ENCODE assay signal across 1 cellular context in the genomic region with DNA sequence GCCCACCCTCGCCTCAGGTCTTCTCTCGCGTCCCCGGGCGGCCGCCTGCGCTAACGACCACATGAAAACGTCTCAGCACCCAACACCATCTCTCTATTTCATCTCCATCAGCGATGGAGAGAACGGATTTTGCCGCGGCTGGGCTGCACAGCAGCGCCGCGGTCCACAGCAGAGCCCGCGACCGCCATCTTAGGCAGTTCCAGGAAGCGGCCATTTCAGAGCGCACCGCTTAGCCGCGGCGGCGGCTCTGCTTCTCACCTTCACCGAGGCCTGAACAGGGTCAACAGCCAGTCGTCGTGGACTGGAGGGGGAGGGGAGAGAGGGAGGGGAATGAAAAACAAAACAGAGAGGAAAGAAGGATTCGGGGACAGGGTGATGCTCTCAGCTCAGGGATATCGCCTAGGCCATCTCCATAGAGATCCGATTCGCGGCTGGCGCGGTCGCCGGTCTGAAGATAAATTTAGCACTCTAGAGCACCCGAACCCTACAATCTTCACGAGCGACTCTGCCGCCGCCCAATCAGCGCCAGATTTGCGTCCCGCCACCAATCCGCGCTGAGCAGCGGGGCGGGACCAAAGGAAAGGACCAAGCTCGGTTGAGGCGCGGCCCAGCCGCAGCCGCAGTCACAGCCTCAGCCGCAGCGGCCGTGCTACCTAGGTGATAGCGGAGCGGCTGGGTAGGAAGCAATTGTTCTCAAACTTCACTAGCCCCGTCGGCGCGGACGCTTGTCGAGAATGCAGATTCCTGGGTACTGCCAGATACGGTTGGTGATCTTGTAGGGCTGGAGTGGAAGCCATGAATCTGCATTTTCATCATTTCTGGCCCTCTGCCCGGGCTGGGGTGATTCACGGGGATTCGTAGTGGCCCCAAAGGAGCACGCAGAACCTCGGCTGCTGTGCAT.
A peak's percentile ranks its signal among the peaks of the same experiment; 100 is the strongest.
TF ChIP-seq lines count a peak whose summit lies in the region.

A gene (minus strand): TSS at position 450 of the 901 bp plus-strand sequence. CDS start 3,108 bp downstream, outside the sequence.

TF ChIP-seq in K562, 482 proteins besides CTCF, POLR2A, EP300 and RAD21 (continued from another document and continues in another):
- TF ChIP-seq, protein P1, sequence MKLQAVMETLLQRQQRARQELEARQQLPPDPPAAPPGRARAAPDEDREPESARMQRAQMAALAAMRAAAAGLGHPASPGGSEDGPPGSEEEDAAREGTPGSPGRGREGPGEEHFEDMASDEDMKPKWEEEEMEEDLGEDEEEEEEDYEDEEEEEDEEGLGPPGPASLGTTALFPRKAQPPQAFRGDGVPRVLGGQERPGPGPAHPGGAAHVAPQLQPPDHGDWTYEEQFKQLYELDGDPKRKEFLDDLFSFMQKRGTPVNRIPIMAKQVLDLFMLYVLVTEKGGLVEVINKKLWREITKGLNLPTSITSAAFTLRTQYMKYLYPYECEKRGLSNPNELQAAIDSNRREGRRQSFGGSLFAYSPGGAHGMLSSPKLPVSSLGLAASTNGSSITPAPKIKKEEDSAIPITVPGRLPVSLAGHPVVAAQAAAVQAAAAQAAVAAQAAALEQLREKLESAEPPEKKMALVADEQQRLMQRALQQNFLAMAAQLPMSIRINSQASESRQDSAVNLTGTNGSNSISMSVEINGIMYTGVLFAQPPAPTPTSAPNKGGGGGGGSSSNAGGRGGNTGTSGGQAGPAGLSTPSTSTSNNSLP (IDR thresholded peaks at IDR 0.05; ENCODE audit: borderline replicate concordance, low read depth, low read length), result 0 out of 2 replicates have a peak, but pooled peaks have one; percentile 3
- TF ChIP-seq RNF2 (IDR thresholded peaks at IDR 0.05), result 0 out of 2 replicates have a peak, but pooled peaks have one; percentile 33
- TF ChIP-seq, protein P2, sequence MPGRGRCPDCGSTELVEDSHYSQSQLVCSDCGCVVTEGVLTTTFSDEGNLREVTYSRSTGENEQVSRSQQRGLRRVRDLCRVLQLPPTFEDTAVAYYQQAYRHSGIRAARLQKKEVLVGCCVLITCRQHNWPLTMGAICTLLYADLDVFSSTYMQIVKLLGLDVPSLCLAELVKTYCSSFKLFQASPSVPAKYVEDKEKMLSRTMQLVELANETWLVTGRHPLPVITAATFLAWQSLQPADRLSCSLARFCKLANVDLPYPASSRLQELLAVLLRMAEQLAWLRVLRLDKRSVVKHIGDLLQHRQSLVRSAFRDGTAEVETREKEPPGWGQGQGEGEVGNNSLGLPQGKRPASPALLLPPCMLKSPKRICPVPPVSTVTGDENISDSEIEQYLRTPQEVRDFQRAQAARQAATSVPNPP (IDR thresholded peaks at IDR 0.05; ENCODE audit: borderline replicate concordance, insufficient read depth, insufficient read length), result no peak
- TF ChIP-seq CREM (IDR thresholded peaks at IDR 0.05; ENCODE audit: low read depth), result peak; percentile 33; the same call in 1 of the 2 replicates
- peak; percentile 85 for TF ChIP-seq ASH1L (IDR thresholded peaks at IDR 0.05; ENCODE audit: borderline replicate concordance, low read depth, partially characterized antibody)
- TF ChIP-seq HNRNPH1 (optimal IDR thresholded peaks at IDR 0.05; ENCODE audit: low read depth, low read length), result no peak
- TF ChIP-seq, protein P3, sequence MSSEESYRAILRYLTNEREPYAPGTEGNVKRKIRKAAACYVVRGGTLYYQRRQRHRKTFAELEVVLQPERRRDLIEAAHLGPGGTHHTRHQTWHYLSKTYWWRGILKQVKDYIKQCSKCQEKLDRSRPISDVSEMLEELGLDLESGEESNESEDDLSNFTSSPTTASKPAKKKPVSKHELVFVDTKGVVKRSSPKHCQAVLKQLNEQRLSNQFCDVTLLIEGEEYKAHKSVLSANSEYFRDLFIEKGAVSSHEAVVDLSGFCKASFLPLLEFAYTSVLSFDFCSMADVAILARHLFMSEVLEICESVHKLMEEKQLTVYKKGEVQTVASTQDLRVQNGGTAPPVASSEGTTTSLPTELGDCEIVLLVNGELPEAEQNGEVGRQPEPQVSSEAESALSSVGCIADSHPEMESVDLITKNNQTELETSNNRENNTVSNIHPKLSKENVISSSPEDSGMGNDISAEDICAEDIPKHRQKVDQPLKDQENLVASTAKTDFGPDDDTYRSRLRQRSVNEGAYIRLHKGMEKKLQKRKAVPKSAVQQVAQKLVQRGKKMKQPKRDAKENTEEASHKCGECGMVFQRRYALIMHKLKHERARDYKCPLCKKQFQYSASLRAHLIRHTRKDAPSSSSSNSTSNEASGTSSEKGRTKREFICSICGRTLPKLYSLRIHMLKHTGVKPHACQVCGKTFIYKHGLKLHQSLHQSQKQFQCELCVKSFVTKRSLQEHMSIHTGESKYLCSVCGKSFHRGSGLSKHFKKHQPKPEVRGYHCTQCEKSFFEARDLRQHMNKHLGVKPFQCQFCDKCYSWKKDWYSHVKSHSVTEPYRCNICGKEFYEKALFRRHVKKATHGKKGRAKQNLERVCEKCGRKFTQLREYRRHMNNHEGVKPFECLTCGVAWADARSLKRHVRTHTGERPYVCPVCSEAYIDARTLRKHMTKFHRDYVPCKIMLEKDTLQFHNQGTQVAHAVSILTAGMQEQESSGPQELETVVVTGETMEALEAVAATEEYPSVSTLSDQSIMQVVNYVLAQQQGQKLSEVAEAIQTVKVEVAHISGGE (CRISPR knock-in tag; IDR thresholded peaks at IDR 0.05), result peak in 1 of 3 experiments; percentile 38; a peak in 2 of 6 replicates
- TF ChIP-seq, protein P4, sequence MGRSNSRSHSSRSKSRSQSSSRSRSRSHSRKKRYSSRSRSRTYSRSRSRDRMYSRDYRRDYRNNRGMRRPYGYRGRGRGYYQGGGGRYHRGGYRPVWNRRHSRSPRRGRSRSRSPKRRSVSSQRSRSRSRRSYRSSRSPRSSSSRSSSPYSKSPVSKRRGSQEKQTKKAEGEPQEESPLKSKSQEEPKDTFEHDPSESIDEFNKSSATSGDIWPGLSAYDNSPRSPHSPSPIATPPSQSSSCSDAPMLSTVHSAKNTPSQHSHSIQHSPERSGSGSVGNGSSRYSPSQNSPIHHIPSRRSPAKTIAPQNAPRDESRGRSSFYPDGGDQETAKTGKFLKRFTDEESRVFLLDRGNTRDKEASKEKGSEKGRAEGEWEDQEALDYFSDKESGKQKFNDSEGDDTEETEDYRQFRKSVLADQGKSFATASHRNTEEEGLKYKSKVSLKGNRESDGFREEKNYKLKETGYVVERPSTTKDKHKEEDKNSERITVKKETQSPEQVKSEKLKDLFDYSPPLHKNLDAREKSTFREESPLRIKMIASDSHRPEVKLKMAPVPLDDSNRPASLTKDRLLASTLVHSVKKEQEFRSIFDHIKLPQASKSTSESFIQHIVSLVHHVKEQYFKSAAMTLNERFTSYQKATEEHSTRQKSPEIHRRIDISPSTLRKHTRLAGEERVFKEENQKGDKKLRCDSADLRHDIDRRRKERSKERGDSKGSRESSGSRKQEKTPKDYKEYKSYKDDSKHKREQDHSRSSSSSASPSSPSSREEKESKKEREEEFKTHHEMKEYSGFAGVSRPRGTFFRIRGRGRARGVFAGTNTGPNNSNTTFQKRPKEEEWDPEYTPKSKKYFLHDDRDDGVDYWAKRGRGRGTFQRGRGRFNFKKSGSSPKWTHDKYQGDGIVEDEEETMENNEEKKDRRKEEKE (IDR thresholded peaks at IDR 0.05; ENCODE audit: borderline replicate concordance in 1 of 2, control insufficient read depth in 1 of 2, low read depth in 2 of 2, low read length in 1 of 2), result no peak; a peak in 1 of 4 replicates
- TF ChIP-seq MEF2A (IDR thresholded peaks at IDR 0.05; ENCODE audit: control insufficient read depth, low read depth, low read length), result peak; percentile 85
- TF ChIP-seq, protein P5, sequence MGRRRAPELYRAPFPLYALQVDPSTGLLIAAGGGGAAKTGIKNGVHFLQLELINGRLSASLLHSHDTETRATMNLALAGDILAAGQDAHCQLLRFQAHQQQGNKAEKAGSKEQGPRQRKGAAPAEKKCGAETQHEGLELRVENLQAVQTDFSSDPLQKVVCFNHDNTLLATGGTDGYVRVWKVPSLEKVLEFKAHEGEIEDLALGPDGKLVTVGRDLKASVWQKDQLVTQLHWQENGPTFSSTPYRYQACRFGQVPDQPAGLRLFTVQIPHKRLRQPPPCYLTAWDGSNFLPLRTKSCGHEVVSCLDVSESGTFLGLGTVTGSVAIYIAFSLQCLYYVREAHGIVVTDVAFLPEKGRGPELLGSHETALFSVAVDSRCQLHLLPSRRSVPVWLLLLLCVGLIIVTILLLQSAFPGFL (CRISPR knock-in tag; IDR thresholded peaks at IDR 0.05), result no peak
- peak; percentile 48; the same call in 1 of the 2 replicates for TF ChIP-seq ETV5 (CRISPR knock-in tag; IDR thresholded peaks at IDR 0.05; ENCODE audit: low read depth)
- TF ChIP-seq PCBP1 (IDR thresholded peaks at IDR 0.05; ENCODE audit: low read depth, low read length, poor library complexity, severe bottlenecking), result peak; percentile 77
- 0 out of 2 replicates have a peak, but pooled peaks have one; percentile 17 for TF ChIP-seq ZKSCAN1 (IDR thresholded peaks at IDR 0.05; ENCODE audit: low read depth, low read length)
- TF ChIP-seq TCF7 (IDR thresholded peaks at IDR 0.05; ENCODE audit: borderline replicate concordance), result 0 out of 2 replicates have a peak, but pooled peaks have one; percentile 17
- TF ChIP-seq CBX1 (IDR thresholded peaks at IDR 0.05; ENCODE audit: low read depth), result peak; percentile 49; the same call in 1 of the 2 replicates
- no peak for TF ChIP-seq NCOA4 (IDR thresholded peaks at IDR 0.05; ENCODE audit: partially characterized antibody)
- no peak for TF ChIP-seq ILF3 (IDR thresholded peaks at IDR 0.05; ENCODE audit: borderline replicate concordance)
- TF ChIP-seq SIN3A (IDR thresholded peaks at IDR 0.05; ENCODE audit: borderline replicate concordance in 2 of 2, control insufficient read depth in 1 of 2, low read depth in 2 of 2, low read length in 2 of 2), result peak; percentile 18 to 26; a peak in 1 of 4 replicates
- peak; percentile 99 to 100 (median 99) for TF ChIP-seq YY1 (IDR thresholded peaks at IDR 0.05; ENCODE audit: borderline replicate concordance in 1 of 3, control insufficient read depth in 1 of 3, extremely low read depth in 1 of 3, insufficient read depth in 3 of 3, insufficient read length in 1 of 3, insufficient replicate concordance in 2 of 3, low read depth in 1 of 3, low read length in 2 of 3)
- TF ChIP-seq, protein P6, sequence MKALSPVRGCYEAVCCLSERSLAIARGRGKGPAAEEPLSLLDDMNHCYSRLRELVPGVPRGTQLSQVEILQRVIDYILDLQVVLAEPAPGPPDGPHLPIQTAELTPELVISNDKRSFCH (CRISPR knock-in tag; IDR thresholded peaks at IDR 0.05), result no peak
- TF ChIP-seq, protein P6 (tag; IDR thresholded peaks at IDR 0.05), result peak; percentile 71; the same call in 1 of the 2 replicates
- TF ChIP-seq KAT8 (IDR thresholded peaks at IDR 0.05; ENCODE audit: low read depth), result peak; percentile 100
- no peak for TF ChIP-seq BMI1 (IDR thresholded peaks at IDR 0.05; ENCODE audit: low read length)
- TF ChIP-seq, protein P7, sequence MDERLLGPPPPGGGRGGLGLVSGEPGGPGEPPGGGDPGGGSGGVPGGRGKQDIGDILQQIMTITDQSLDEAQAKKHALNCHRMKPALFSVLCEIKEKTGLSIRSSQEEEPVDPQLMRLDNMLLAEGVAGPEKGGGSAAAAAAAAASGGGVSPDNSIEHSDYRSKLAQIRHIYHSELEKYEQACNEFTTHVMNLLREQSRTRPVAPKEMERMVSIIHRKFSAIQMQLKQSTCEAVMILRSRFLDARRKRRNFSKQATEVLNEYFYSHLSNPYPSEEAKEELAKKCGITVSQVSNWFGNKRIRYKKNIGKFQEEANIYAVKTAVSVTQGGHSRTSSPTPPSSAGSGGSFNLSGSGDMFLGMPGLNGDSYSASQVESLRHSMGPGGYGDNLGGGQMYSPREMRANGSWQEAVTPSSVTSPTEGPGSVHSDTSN (CRISPR knock-in tag; IDR thresholded peaks at IDR 0.05; ENCODE audit: low read depth), result peak; percentile 71
- TF ChIP-seq, protein P7 (tag; conservative IDR thresholded peaks at IDR 0.05; ENCODE audit: low read depth), result peak; percentile 98
- no peak for TF ChIP-seq HDAC8 (tag; IDR thresholded peaks at IDR 0.05)
- TF ChIP-seq ZNF347 (CRISPR knock-in tag; IDR thresholded peaks at IDR 0.05; ENCODE audit: low read depth), result 0 out of 2 replicates have a peak, but pooled peaks have one; percentile 20
- peak; percentile 61 for TF ChIP-seq NR2C1 (IDR thresholded peaks at IDR 0.05)
- no peak for TF ChIP-seq NR2C1 (tag; IDR thresholded peaks at IDR 0.05)
- TF ChIP-seq MEF2D (tag; conservative IDR thresholded peaks at IDR 0.05; ENCODE audit: low read depth), result peak; percentile 97
- TF ChIP-seq POLR2B (IDR thresholded peaks at IDR 0.05; ENCODE audit: low read depth, partially characterized antibody), result peak; percentile 70
- no peak for TF ChIP-seq PRMT5 (CRISPR knock-in tag; IDR thresholded peaks at IDR 0.05)
- TF ChIP-seq, protein P8, sequence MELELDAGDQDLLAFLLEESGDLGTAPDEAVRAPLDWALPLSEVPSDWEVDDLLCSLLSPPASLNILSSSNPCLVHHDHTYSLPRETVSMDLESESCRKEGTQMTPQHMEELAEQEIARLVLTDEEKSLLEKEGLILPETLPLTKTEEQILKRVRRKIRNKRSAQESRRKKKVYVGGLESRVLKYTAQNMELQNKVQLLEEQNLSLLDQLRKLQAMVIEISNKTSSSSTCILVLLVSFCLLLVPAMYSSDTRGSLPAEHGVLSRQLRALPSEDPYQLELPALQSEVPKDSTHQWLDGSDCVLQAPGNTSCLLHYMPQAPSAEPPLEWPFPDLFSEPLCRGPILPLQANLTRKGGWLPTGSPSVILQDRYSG (tag; conservative IDR thresholded peaks at IDR 0.05; ENCODE audit: low read depth), result 0 out of 2 replicates have a peak, but pooled peaks have one; percentile 48
- peak; percentile 73 for TF ChIP-seq HNRNPLL (IDR thresholded peaks at IDR 0.05; ENCODE audit: low read depth, low read length, poor library complexity, severe bottlenecking)
- peak; percentile 100 for TF ChIP-seq ZC3H11A (IDR thresholded peaks at IDR 0.05; ENCODE audit: low read depth, low read length)
- TF ChIP-seq, protein P9, sequence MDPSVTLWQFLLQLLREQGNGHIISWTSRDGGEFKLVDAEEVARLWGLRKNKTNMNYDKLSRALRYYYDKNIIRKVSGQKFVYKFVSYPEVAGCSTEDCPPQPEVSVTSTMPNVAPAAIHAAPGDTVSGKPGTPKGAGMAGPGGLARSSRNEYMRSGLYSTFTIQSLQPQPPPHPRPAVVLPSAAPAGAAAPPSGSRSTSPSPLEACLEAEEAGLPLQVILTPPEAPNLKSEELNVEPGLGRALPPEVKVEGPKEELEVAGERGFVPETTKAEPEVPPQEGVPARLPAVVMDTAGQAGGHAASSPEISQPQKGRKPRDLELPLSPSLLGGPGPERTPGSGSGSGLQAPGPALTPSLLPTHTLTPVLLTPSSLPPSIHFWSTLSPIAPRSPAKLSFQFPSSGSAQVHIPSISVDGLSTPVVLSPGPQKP (CRISPR knock-in tag; IDR thresholded peaks at IDR 0.05), result no peak
- TF ChIP-seq FIP1L1 (IDR thresholded peaks at IDR 0.05; ENCODE audit: low read depth, low read length, poor library complexity, severe bottlenecking), result peak; percentile 71
- TF ChIP-seq ATF7 (IDR thresholded peaks at IDR 0.05), result peak; percentile 64
